ENCODE assay signal across 22 cellular contexts in genomic region chr15:57044072-57044702, GRCh38.
DNase-seq lines count a peak whose midpoint lies in the region; ATAC-seq, FAIRE-seq and TF ChIP-seq lines count a peak whose summit lies in the region.
"Had no signal": no experiment of that assay in that cellular context is flagged by ENCODE, and none has a peak within 500 bp of the region (broad histone marks: within the 10 kb centered on the region; RNA-seq: fewer than 3 reads in every experiment).

No MANE protein-coding gene starts in this region.

- FAIRE-seq in bronchial epithelial cell (lab: Jason Lieb, UNC) = no peak
- FAIRE-seq: GM12892, GM18507 had no signal

- no peaks in the 10 kb centered on the region for H3K36me3 ChIP-seq in cardiac muscle cell
- no peaks in the 10 kb centered on the region for H3K36me3 ChIP-seq in bronchial epithelial cell (ENCODE audit: control insufficient read depth, insufficient read depth, low read length)
- no peaks in the 10 kb centered on the region for H3K36me3 ChIP-seq in left lung
- H3K36me3 ChIP-seq: SJSA1 had no signal

- DNase-seq in cardiac muscle cell (ENCODE audit: low read depth in 1 of 2, low spot score in 1 of 2) (no peak), Right ventricle myocardium inferior (ENCODE audit: missing footprints) (no peak), bronchial epithelial cell (ENCODE audit: low read depth) (peak; percentile 15), left lung (no peak), HuH-7 (ENCODE audit: low spot score) (no peak), ureter (ENCODE audit: low spot score) (no peak)
- DNase-seq in activated CD4-positive, alpha-beta T cell treated with anti-CD3 and anti-CD28 coated beads, Interleukin-2, amount 50 U/mL, for 48 hours = no peak
- DNase-seq: 8988T; CD4-positive, alpha-beta memory T cell; GOT3; NCI-H1092; NCI-H1436; NCI-H187 treated with DMSO at 0.1 percent for 48 hours; NCI-H2227 treated with DMSO at 0.1 percent for 48 hours; NCI-H510A; NCI-H748 treated with DMSO at 0.1 percent for 48 hours had no signal

- H3K9me3 ChIP-seq in cardiac muscle cell (ENCODE audit: low read depth) (no peaks in the 10 kb centered on the region), left lung (no peaks in the 10 kb centered on the region)
- H3K9me3 ChIP-seq: SJSA1 had no signal

- intact Hi-C loops in Right ventricle myocardium inferior (cut with DNase I) = no loop called here
- intact Hi-C loops in left lung (cut with DNase I) = no loop called here

- H3K4me3 ChIP-seq in cardiac muscle cell (no peak overlapping the region), bronchial epithelial cell (ENCODE audit: low read depth, low read length) (no peak overlapping the region), left lung (no peak overlapping the region)
- H3K4me3 ChIP-seq: BLaER1 treated with 17β-estradiol and CSF1 and Interleukin-3, amounts not matched to agents 10 nM and 100 nM; SJSA1 had no signal

- peak overlapping the region; percentile 73 for H3K27ac ChIP-seq in cardiac muscle cell
- H3K27ac ChIP-seq in left lung = no peak overlapping the region
- H3K27ac ChIP-seq: BLaER1 treated with 17β-estradiol and CSF1 and Interleukin-3, amounts not matched to agents 10 nM and 100 nM; SJSA1 had no signal

- peaks cover 28% of the 10 kb centered on the region for H3K4me1 ChIP-seq in cardiac muscle cell (ENCODE audit: low read depth)
- no peaks in the 10 kb centered on the region for H3K4me1 ChIP-seq in left lung

- H3K27me3 ChIP-seq in cardiac muscle cell (no peaks in the 10 kb centered on the region), bronchial epithelial cell (ENCODE audit: control insufficient read depth, insufficient read depth, low read length) (no peaks in the 10 kb centered on the region), left lung (no peaks in the 10 kb centered on the region)
- H3K27me3 ChIP-seq: BLaER1 treated with 17β-estradiol and CSF1 and Interleukin-3, amounts not matched to agents 10 nM and 100 nM; SJSA1 had no signal

- TF ChIP-seq CTCF in cardiac muscle cell (IDR thresholded peaks at IDR 0.05; ENCODE audit: low read depth, low read length) (no peak), bronchial epithelial cell (IDR thresholded peaks at IDR 0.05; ENCODE audit: insufficient read depth, low read length, severe bottlenecking) (no peak), left lung (IDR thresholded peaks at IDR 0.05) (no peak)

- ATAC-seq in Right ventricle myocardium inferior = no peak
- peak; percentile 44 for ATAC-seq in left lung
- no peak for ATAC-seq in HG02938 (IDR thresholded peaks at IDR 0.05; ENCODE audit: unreplicated experiment)
- ATAC-seq: HCT116 had no signal
